ENCODE assay signal across 22 cellular contexts in genomic region chr11:85740464-85741400, GRCh38. TPM values are rescaled to one million over a fixed set of nuclear protein-coding genes. Genes with fewer than 3 reads are reported as not detected.
DNase-seq lines count a peak whose midpoint lies in the region; ATAC-seq lines count a peak whose summit lies in the region.
"Had no signal": no experiment of that assay in that cellular context is flagged by ENCODE, and none has a peak within 500 bp of the region (broad histone marks: within the 10 kb centered on the region; RNA-seq: fewer than 3 reads in every experiment).

No MANE protein-coding gene starts in this region.

- POLR2A ChIA-PET in activated CD8-positive, alpha-beta T cell treated with anti-CD3 and anti-CD28 coated beads, Interleukin-2, amount 10 ng/mL, durations not matched to agents 7 days and 5 days (lab: Charles Lee), result interaction anchor here (0.9 kb wide), 1 partner anchor 93 kb away, joined by 4 read pairs; the partner anchor contains the start of gene TMEM126A
- POLR2A ChIA-PET in naive thymus-derived CD8-positive, alpha-beta T cell (lab: Charles Lee), result interaction anchor here (0.5 kb wide), 1 partner anchor 84 kb away, joined by 3 read pairs; no protein-coding TSS in a partner anchor

- H3K9ac ChIP-seq in BLaER1 treated with 17β-estradiol and CSF1 and Interleukin-3, amounts not matched to agents 10 nM and 100 nM, result peak overlapping the region in 1 of 11 experiments; percentile 12; a peak in 1 of 22 replicates

- no peak for ATAC-seq in activated CD8-positive, alpha-beta T cell treated with anti-CD3 and anti-CD28 coated beads, Interleukin-2, amount 10 ng/mL, durations not matched to agents 7 days and 5 days
- ATAC-seq in naive thymus-derived CD8-positive, alpha-beta T cell, result peak; percentile 36 to 59
- ATAC-seq in HG02642 (IDR thresholded peaks at IDR 0.05; ENCODE audit: poor library complexity, unreplicated experiment) (no peak), HG03571 (IDR thresholded peaks at IDR 0.05; ENCODE audit: unreplicated experiment) (no peak)
- ATAC-seq: activated naive CD8-positive, alpha-beta T cell treated with anti-CD3 and anti-CD28 coated beads, Interleukin-2, amount 50 U/mL, for 24 hours; left cardiac atrium; stimulated activated naive B cell treated with anti-CD40 and anti-IgM and Interleukin-4, amounts not matched to agents 10 μg/mL and 1 μg/mL and 100 μg/mL, for 72 hours had no signal

- peaks cover 0 to 35% (median 20%) of the 10 kb centered on the region in 10 experiments; a peak in 12 of 20 replicates for H3K4me1 ChIP-seq in BLaER1 treated with 17β-estradiol and CSF1 and Interleukin-3, amounts not matched to agents 10 nM and 100 nM
- H3K4me1 ChIP-seq: uterus had no signal

- no peaks in the 10 kb centered on the region for H3K27me3 Mint-ChIP-seq in activated CD8-positive, alpha-beta T cell treated with anti-CD3 and anti-CD28 coated beads, Interleukin-2, amount 10 ng/mL, durations not matched to agents 7 days and 5 days (ENCODE audit: low read depth)
- no peaks in the 10 kb centered on the region for H3K27me3 Mint-ChIP-seq in naive thymus-derived CD8-positive, alpha-beta T cell
- H3K27me3 Mint-ChIP-seq: activated CD4-positive, alpha-beta T cell treated with anti-CD3 and anti-CD28 coated beads, Interleukin-2, amount 10 ng/mL, durations not matched to agents 7 days and 5 days; activated naive CD8-positive, alpha-beta T cell treated with anti-CD3 and anti-CD28 coated beads, Interleukin-2, amount 50 U/mL, for 24 hours; stimulated activated naive B cell treated with anti-CD40 and anti-IgM and Interleukin-4, amounts not matched to agents 10 μg/mL and 1 μg/mL and 100 μg/mL, for 72 hours had no signal

- H3K4me3 ChIP-seq in BLaER1 treated with 17β-estradiol and CSF1 and Interleukin-3, amounts not matched to agents 10 nM and 100 nM, result no peak overlapping the region
- H3K4me3 ChIP-seq: spleen, uterus had no signal

- H3K36me3 ChIP-seq in BLaER1 treated with 17β-estradiol and CSF1 and Interleukin-3, amounts not matched to agents 10 nM and 100 nM, result no peaks in the 10 kb centered on the region
- H3K36me3 ChIP-seq: spleen, uterus had no signal

- no peaks in the 10 kb centered on the region for H3K9me3 Mint-ChIP-seq in activated CD8-positive, alpha-beta T cell treated with anti-CD3 and anti-CD28 coated beads, Interleukin-2, amount 10 ng/mL, durations not matched to agents 7 days and 5 days (ENCODE audit: insufficient read depth)
- no peaks in the 10 kb centered on the region for H3K9me3 Mint-ChIP-seq in naive thymus-derived CD8-positive, alpha-beta T cell
- H3K9me3 Mint-ChIP-seq: activated naive CD8-positive, alpha-beta T cell treated with anti-CD3 and anti-CD28 coated beads, Interleukin-2, amount 50 U/mL, for 24 hours; H9; stimulated activated naive B cell treated with anti-CD40 and anti-IgM and Interleukin-4, amounts not matched to agents 10 μg/mL and 1 μg/mL and 100 μg/mL, for 72 hours had no signal

- H3K4me1 Mint-ChIP-seq in activated CD8-positive, alpha-beta T cell treated with anti-CD3 and anti-CD28 coated beads, Interleukin-2, amount 10 ng/mL, durations not matched to agents 7 days and 5 days (ENCODE audit: low read depth), result peaks cover 69% of the 10 kb centered on the region
- H3K4me1 Mint-ChIP-seq in naive thymus-derived CD8-positive, alpha-beta T cell, result peaks cover 36 to 70% (median 62%) of the 10 kb centered on the region in 4 donors

- H3K4me3 Mint-ChIP-seq in activated CD8-positive, alpha-beta T cell treated with anti-CD3 and anti-CD28 coated beads, Interleukin-2, amount 10 ng/mL, durations not matched to agents 7 days and 5 days, result no peak overlapping the region
- peak overlapping the region in 2 of 10 donors; percentile 14 to 70 for H3K4me3 Mint-ChIP-seq in naive thymus-derived CD8-positive, alpha-beta T cell
- H3K4me3 Mint-ChIP-seq: activated CD4-positive, alpha-beta T cell treated with anti-CD3 and anti-CD28 coated beads, Interleukin-2, amount 10 ng/mL, durations not matched to agents 7 days and 5 days; activated naive CD8-positive, alpha-beta T cell treated with anti-CD3 and anti-CD28 coated beads, Interleukin-2, amount 50 U/mL, for 24 hours; H9; stimulated activated naive B cell treated with anti-CD40 and anti-IgM and Interleukin-4, amounts not matched to agents 10 μg/mL and 1 μg/mL and 100 μg/mL, for 72 hours had no signal

- DNase-seq in NCI-H2171 treated with DMSO at 0.1 percent for 48 hours (lab: John Stamatoyannopoulos, UW) (peak; percentile 63), mesenteric fat pad (ENCODE audit: low spot score) (no peak)
- no peak for DNase-seq in activated CD8-positive, alpha-beta T cell treated with anti-CD3 and anti-CD28 coated beads, Interleukin-2, amount 10 ng/mL, durations not matched to agents 7 days and 5 days
- no peak for DNase-seq in naive thymus-derived CD8-positive, alpha-beta T cell
- no peak for DNase-seq in stimulated activated CD8-positive, alpha-beta memory T cell treated with anti-CD3 and anti-CD28 coated beads, Interleukin-4, amount 100 ng/mL, for 48 hours
- DNase-seq: activated CD4-positive, alpha-beta T cell treated with anti-CD3 and anti-CD28 coated beads, Interleukin-2, amount 10 ng/mL, durations not matched to agents 7 days and 5 days; activated naive CD8-positive, alpha-beta T cell treated with anti-CD3 and anti-CD28 coated beads, Interleukin-2, amount 50 U/mL, for 24 hours; activated T-cell treated with anti-CD3 and anti-CD28 coated beads, Interleukin-2, amount 50 U/mL, for 48 hours; COR-L47; effector memory CD4-positive, alpha-beta T cell; GF-D8; H9; hippocampal formation; Karpas-422; left cardiac atrium; SHP77 treated with DMSO at 0.1 percent for 48 hours; spleen; stimulated activated naive B cell treated with anti-CD40 and anti-IgM and Interleukin-4, amounts not matched to agents 10 μg/mL and 1 μg/mL and 100 μg/mL, for 72 hours; uterus had no signal

- no peaks in the 10 kb centered on the region for H3K27me3 ChIP-seq in BLaER1 treated with 17β-estradiol and CSF1 and Interleukin-3, amounts not matched to agents 10 nM and 100 nM
- H3K27me3 ChIP-seq: spleen, uterus had no signal

- no peaks in the 10 kb centered on the region for H4K20me1 ChIP-seq in BLaER1 treated with 17β-estradiol and CSF1 and Interleukin-3, amounts not matched to agents 10 nM and 100 nM

- H3K9me3 ChIP-seq in BLaER1 treated with 17β-estradiol and CSF1 and Interleukin-3, amounts not matched to agents 10 nM and 100 nM (replicated peaks in 1 of 11), result peaks cover 0 to 5% (median 0%) of the 10 kb centered on the region in 11 experiments; a peak in 1 of 22 replicates
- H3K9me3 ChIP-seq: spleen, uterus had no signal

- peak overlapping the region; percentile 47 for H3K27ac Mint-ChIP-seq in activated CD8-positive, alpha-beta T cell treated with anti-CD3 and anti-CD28 coated beads, Interleukin-2, amount 10 ng/mL, durations not matched to agents 7 days and 5 days
- peak overlapping the region in 8 of 10 donors; percentile 1 to 75 (median 18) for H3K27ac Mint-ChIP-seq in naive thymus-derived CD8-positive, alpha-beta T cell
- H3K27ac Mint-ChIP-seq: activated CD4-positive, alpha-beta T cell treated with anti-CD3 and anti-CD28 coated beads, Interleukin-2, amount 10 ng/mL, durations not matched to agents 7 days and 5 days; activated naive CD8-positive, alpha-beta T cell treated with anti-CD3 and anti-CD28 coated beads, Interleukin-2, amount 50 U/mL, for 24 hours; stimulated activated naive B cell treated with anti-CD40 and anti-IgM and Interleukin-4, amounts not matched to agents 10 μg/mL and 1 μg/mL and 100 μg/mL, for 72 hours had no signal

- CTCF ChIA-PET in activated CD8-positive, alpha-beta T cell treated with anti-CD3 and anti-CD28 coated beads, Interleukin-2, amount 10 ng/mL, durations not matched to agents 7 days and 5 days (lab: Charles Lee), result interaction anchor here (0.6 to 1.7 kb wide), 4 partner anchors 48 to 114 kb away, joined by 3 to 4 read pairs (median 3); partner anchors contain the start of gene CCDC83

- peaks cover 52% of the 10 kb centered on the region for H3K36me3 Mint-ChIP-seq in activated CD8-positive, alpha-beta T cell treated with anti-CD3 and anti-CD28 coated beads, Interleukin-2, amount 10 ng/mL, durations not matched to agents 7 days and 5 days (ENCODE audit: low read depth)
- H3K36me3 Mint-ChIP-seq in naive thymus-derived CD8-positive, alpha-beta T cell, result peaks cover 0 to 8% (median 0%) of the 10 kb centered on the region in 3 donors
- H3K36me3 Mint-ChIP-seq: stimulated activated naive B cell treated with anti-CD40 and anti-IgM and Interleukin-4, amounts not matched to agents 10 μg/mL and 1 μg/mL and 100 μg/mL, for 72 hours had no signal

- no peak overlapping the region for H3K27ac ChIP-seq in BLaER1 treated with 17β-estradiol and CSF1 and Interleukin-3, amounts not matched to agents 10 nM and 100 nM
- H3K27ac ChIP-seq: uterus had no signal

- H3K4me2 ChIP-seq in BLaER1 treated with 17β-estradiol and CSF1 and Interleukin-3, amounts not matched to agents 10 nM and 100 nM, result peak overlapping the region in 8 of 11 experiments; percentile 14 to 49 (median 44); a peak in 13 of 22 replicates

RNA-seq across cellular contexts. Expression of gene CCDC89, which starts 54.7 kb away (rescaled TPM):
- total RNA-seq in activated CD8-positive, alpha-beta T cell treated with anti-CD3 and anti-CD28 coated beads, Interleukin-2, amount 10 ng/mL, durations not matched to agents 7 days and 5 days, result under 1 TPM; 0.23 to 0.63 TPM
- total RNA-seq in naive thymus-derived CD8-positive, alpha-beta T cell, result under 1 TPM; 0.60 to 0.91 TPM
- not detected for polyA plus RNA-seq in naive thymus-derived CD8-positive, alpha-beta T cell
- 0.84 TPM for total RNA-seq in mesenteric fat pad
- total RNA-seq: H9 had no signal

Comparison
In these comparisons a context has a peak if more than half of its experiments do, and no peak if none do; other contexts are left out.
1. ATAC-seq: peak in naive thymus-derived CD8-positive, alpha-beta T cell (2 of 2); none in activated CD8-positive, alpha-beta T cell treated with anti-CD3 and anti-CD28 coated beads, Interleukin-2, amount 10 ng/mL, durations not matched to agents 7 days and 5 days (single experiment), HG02642 (single experiment) and HG03571 (single experiment).